Comparison of ENCODE assay signal across 1 cellular context in the genomic region with DNA sequence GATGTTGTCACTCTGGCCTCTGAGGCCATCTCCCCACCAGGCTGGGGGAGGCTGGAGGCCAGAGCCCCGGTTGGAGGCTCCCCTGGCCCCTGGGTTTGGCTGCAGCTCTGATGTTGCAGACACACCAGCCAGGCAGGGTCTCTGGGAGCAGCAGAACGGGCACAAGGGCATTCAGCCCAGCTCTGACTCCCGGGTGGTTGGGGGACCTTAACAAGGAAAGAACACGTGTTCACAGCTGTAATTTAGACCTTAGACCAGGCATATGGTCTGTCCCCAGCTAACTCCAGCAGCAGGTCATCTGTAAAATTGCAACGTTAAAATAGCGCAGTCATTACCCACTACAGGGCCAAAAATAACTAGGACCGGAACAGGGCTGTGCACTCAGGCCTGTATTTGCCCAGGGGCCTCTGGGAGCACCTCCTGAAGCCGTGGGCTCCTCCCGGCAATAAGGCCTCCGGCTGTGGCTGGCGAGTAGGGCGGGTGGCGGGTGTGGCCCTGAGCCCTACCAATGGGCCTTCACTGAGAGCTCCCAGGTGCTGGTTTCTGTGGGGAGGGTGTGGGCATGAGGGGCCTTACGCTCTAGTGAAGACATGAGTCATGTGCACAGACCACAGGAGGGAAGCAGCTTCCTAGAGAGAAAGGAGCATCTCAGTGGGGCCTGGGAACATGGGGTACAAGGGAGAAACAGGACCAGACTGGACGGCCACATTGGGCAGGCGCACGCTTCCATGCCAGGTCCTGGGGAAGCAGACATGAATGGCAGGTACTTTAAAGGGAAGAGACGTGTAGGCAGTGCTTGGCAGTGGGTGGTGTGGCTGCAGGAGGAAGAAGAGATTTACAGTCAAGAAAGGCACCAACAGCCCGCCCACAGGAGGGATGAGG.
TF ChIP-seq lines count a peak whose summit lies in the region.

No MANE protein-coding gene starts in this region.

TF ChIP-seq in GM12878, 131 proteins besides CTCF, POLR2A, EP300 and RAD21 (continued from another document and continues in another):
- TF ChIP-seq, protein P1, sequence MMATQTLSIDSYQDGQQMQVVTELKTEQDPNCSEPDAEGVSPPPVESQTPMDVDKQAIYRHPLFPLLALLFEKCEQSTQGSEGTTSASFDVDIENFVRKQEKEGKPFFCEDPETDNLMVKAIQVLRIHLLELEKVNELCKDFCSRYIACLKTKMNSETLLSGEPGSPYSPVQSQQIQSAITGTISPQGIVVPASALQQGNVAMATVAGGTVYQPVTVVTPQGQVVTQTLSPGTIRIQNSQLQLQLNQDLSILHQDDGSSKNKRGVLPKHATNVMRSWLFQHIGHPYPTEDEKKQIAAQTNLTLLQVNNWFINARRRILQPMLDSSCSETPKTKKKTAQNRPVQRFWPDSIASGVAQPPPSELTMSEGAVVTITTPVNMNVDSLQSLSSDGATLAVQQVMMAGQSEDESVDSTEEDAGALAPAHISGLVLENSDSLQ (IDR thresholded peaks at IDR 0.05): no peak; the same call in 1 of the 2 replicates
- TF ChIP-seq FOXM1 (IDR thresholded peaks at IDR 0.05; ENCODE audit: low read depth, low read length): peak; percentile 62; the same call in 1 of the 2 replicates
- peak; percentile 39; the same call in 1 of the 2 replicates for TF ChIP-seq BACH1 (IDR thresholded peaks at IDR 0.05; ENCODE audit: borderline replicate concordance)
- peak; percentile 73 for TF ChIP-seq NBN (IDR thresholded peaks at IDR 0.05)
- TF ChIP-seq JUNB (IDR thresholded peaks at IDR 0.05): peak; percentile 37; the same call in 1 of the 2 replicates
- no peak for TF ChIP-seq SUZ12 (IDR thresholded peaks at IDR 0.05; ENCODE audit: unreplicated experiment)
- peak in 1 of 2 experiments; percentile 37; a peak in 1 of 3 replicates for TF ChIP-seq EGR1 (IDR thresholded peaks at IDR 0.05; ENCODE audit: borderline replicate concordance in 1 of 2, low read depth in 2 of 2, low read length in 2 of 2)
- TF ChIP-seq RAD51 (IDR thresholded peaks at IDR 0.05): peak; percentile 62; the same call in 1 of the 2 replicates
- TF ChIP-seq, protein P2, sequence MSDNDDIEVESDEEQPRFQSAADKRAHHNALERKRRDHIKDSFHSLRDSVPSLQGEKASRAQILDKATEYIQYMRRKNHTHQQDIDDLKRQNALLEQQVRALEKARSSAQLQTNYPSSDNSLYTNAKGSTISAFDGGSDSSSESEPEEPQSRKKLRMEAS (IDR thresholded peaks at IDR 0.05; ENCODE audit: low read depth, low read length): peak; percentile 62
- TF ChIP-seq, protein P3, sequence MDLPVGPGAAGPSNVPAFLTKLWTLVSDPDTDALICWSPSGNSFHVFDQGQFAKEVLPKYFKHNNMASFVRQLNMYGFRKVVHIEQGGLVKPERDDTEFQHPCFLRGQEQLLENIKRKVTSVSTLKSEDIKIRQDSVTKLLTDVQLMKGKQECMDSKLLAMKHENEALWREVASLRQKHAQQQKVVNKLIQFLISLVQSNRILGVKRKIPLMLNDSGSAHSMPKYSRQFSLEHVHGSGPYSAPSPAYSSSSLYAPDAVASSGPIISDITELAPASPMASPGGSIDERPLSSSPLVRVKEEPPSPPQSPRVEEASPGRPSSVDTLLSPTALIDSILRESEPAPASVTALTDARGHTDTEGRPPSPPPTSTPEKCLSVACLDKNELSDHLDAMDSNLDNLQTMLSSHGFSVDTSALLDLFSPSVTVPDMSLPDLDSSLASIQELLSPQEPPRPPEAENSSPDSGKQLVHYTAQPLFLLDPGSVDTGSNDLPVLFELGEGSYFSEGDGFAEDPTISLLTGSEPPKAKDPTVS (IDR thresholded peaks at IDR 0.05; ENCODE audit: low read depth, low read length): no peak
- no peak for TF ChIP-seq MYC (IDR thresholded peaks at IDR 0.05; ENCODE audit: insufficient read depth, insufficient read length, insufficient replicate concordance, low read length, severe bottlenecking)
- TF ChIP-seq, protein P4, sequence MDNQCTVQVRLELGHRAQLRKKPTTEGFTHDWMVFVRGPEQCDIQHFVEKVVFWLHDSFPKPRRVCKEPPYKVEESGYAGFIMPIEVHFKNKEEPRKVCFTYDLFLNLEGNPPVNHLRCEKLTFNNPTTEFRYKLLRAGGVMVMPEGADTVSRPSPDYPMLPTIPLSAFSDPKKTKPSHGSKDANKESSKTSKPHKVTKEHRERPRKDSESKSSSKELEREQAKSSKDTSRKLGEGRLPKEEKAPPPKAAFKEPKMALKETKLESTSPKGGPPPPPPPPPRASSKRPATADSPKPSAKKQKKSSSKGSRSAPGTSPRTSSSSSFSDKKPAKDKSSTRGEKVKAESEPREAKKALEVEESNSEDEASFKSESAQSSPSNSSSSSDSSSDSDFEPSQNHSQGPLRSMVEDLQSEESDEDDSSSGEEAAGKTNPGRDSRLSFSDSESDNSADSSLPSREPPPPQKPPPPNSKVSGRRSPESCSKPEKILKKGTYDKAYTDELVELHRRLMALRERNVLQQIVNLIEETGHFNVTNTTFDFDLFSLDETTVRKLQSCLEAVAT (IDR thresholded peaks at IDR 0.05): peak; percentile 59; the same call in 1 of the 2 replicates
- TF ChIP-seq, protein P5, sequence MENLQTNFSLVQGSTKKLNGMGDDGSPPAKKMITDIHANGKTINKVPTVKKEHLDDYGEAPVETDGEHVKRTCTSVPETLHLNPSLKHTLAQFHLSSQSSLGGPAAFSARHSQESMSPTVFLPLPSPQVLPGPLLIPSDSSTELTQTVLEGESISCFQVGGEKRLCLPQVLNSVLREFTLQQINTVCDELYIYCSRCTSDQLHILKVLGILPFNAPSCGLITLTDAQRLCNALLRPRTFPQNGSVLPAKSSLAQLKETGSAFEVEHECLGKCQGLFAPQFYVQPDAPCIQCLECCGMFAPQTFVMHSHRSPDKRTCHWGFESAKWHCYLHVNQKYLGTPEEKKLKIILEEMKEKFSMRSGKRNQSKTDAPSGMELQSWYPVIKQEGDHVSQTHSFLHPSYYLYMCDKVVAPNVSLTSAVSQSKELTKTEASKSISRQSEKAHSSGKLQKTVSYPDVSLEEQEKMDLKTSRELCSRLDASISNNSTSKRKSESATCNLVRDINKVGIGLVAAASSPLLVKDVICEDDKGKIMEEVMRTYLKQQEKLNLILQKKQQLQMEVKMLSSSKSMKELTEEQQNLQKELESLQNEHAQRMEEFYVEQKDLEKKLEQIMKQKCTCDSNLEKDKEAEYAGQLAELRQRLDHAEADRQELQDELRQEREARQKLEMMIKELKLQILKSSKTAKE (IDR thresholded peaks at IDR 0.05; ENCODE audit: low read depth, poor library complexity, severe bottlenecking): peak; percentile 34
- 0 out of 2 replicates have a peak, but pooled peaks have one; percentile 40 for TF ChIP-seq POLR2AphosphoS5 (IDR thresholded peaks at IDR 0.05; ENCODE audit: low read length)
- TF ChIP-seq CBFB (IDR thresholded peaks at IDR 0.05; ENCODE audit: low read depth): peak; percentile 87
- no peak for TF ChIP-seq NRF1 (conservative IDR thresholded peaks at IDR 0.05; ENCODE audit: low read depth, low read length)
- no peak for TF ChIP-seq STAT3 (IDR thresholded peaks at IDR 0.05; ENCODE audit: low read depth, low read length)
- TF ChIP-seq SIX5 (IDR thresholded peaks at IDR 0.05; ENCODE audit: low read depth, low read length, severe bottlenecking): no peak
- peak; percentile 47; the same call in 1 of the 2 replicates for TF ChIP-seq BCL11A (IDR thresholded peaks at IDR 0.05; ENCODE audit: low read depth, low read length)
- no peak for TF ChIP-seq HDAC2 (IDR thresholded peaks at IDR 0.05)
- TF ChIP-seq SPI1 (IDR thresholded peaks at IDR 0.05; ENCODE audit: borderline replicate concordance, insufficient read depth, low read depth, low read length): no peak
- peak; percentile 87 for TF ChIP-seq MEF2B (IDR thresholded peaks at IDR 0.05; ENCODE audit: partially characterized antibody, poor library complexity, severe bottlenecking)
- TF ChIP-seq ZNF384 (IDR thresholded peaks at IDR 0.05; ENCODE audit: borderline replicate concordance, low read depth, low read length): no peak
- TF ChIP-seq BMI1 (IDR thresholded peaks at IDR 0.05; ENCODE audit: borderline replicate concordance): no peak
- TF ChIP-seq, protein P6, sequence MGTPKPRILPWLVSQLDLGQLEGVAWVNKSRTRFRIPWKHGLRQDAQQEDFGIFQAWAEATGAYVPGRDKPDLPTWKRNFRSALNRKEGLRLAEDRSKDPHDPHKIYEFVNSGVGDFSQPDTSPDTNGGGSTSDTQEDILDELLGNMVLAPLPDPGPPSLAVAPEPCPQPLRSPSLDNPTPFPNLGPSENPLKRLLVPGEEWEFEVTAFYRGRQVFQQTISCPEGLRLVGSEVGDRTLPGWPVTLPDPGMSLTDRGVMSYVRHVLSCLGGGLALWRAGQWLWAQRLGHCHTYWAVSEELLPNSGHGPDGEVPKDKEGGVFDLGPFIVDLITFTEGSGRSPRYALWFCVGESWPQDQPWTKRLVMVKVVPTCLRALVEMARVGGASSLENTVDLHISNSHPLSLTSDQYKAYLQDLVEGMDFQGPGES (IDR thresholded peaks at IDR 0.05): no peak
- TF ChIP-seq CREB1 (IDR thresholded peaks at IDR 0.05; ENCODE audit: low read depth): 0 out of 2 replicates have a peak, but pooled peaks have one; percentile 29
- TF ChIP-seq PAX5 (IDR thresholded peaks at IDR 0.05; ENCODE audit: borderline replicate concordance, low read depth, low read length): 0 out of 2 replicates have a peak, but pooled peaks have one; percentile 4
- TF ChIP-seq RCOR1 (conservative IDR thresholded peaks at IDR 0.05; ENCODE audit: low read depth, low read length): no peak
- TF ChIP-seq, protein P7, sequence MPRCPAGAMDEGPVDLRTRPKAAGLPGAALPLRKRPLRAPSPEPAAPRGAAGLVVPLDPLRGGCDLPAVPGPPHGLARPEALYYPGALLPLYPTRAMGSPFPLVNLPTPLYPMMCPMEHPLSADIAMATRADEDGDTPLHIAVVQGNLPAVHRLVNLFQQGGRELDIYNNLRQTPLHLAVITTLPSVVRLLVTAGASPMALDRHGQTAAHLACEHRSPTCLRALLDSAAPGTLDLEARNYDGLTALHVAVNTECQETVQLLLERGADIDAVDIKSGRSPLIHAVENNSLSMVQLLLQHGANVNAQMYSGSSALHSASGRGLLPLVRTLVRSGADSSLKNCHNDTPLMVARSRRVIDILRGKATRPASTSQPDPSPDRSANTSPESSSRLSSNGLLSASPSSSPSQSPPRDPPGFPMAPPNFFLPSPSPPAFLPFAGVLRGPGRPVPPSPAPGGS (IDR thresholded peaks at IDR 0.05; ENCODE audit: borderline replicate concordance, insufficient read depth, low read depth, low read length, poor library complexity, severe bottlenecking): peak; percentile 39
- TF ChIP-seq IKZF2 (IDR thresholded peaks at IDR 0.05): peak; percentile 96 to 97
- TF ChIP-seq MEF2A (IDR thresholded peaks at IDR 0.05; ENCODE audit: insufficient read depth, low read depth, low read length): peak; percentile 97
- TF ChIP-seq ZNF217 (IDR thresholded peaks at IDR 0.05): 0 out of 2 replicates have a peak, but pooled peaks have one; percentile 41
- no peak for TF ChIP-seq CEBPB (IDR thresholded peaks at IDR 0.05; ENCODE audit: borderline replicate concordance in 1 of 2, low read depth in 2 of 2, low read length in 2 of 2)
- TF ChIP-seq TBL1XR1 (IDR thresholded peaks at IDR 0.05; ENCODE audit: low read depth, low read length): 0 out of 2 replicates have a peak, but pooled peaks have one; percentile 36
- no peak for TF ChIP-seq RELA (IDR thresholded peaks at IDR 0.05; ENCODE audit: borderline replicate concordance, partially characterized antibody)
- 0 out of 2 replicates have a peak, but pooled peaks have one; percentile 2 for TF ChIP-seq CHD2 (IDR thresholded peaks at IDR 0.05; ENCODE audit: borderline replicate concordance, low read depth, low read length)
- TF ChIP-seq, protein P8, sequence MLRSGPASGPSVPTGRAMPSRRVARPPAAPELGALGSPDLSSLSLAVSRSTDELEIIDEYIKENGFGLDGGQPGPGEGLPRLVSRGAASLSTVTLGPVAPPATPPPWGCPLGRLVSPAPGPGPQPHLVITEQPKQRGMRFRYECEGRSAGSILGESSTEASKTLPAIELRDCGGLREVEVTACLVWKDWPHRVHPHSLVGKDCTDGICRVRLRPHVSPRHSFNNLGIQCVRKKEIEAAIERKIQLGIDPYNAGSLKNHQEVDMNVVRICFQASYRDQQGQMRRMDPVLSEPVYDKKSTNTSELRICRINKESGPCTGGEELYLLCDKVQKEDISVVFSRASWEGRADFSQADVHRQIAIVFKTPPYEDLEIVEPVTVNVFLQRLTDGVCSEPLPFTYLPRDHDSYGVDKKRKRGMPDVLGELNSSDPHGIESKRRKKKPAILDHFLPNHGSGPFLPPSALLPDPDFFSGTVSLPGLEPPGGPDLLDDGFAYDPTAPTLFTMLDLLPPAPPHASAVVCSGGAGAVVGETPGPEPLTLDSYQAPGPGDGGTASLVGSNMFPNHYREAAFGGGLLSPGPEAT (IDR thresholded peaks at IDR 0.05; ENCODE audit: low read depth): peak; percentile 80
- TF ChIP-seq, protein P9, sequence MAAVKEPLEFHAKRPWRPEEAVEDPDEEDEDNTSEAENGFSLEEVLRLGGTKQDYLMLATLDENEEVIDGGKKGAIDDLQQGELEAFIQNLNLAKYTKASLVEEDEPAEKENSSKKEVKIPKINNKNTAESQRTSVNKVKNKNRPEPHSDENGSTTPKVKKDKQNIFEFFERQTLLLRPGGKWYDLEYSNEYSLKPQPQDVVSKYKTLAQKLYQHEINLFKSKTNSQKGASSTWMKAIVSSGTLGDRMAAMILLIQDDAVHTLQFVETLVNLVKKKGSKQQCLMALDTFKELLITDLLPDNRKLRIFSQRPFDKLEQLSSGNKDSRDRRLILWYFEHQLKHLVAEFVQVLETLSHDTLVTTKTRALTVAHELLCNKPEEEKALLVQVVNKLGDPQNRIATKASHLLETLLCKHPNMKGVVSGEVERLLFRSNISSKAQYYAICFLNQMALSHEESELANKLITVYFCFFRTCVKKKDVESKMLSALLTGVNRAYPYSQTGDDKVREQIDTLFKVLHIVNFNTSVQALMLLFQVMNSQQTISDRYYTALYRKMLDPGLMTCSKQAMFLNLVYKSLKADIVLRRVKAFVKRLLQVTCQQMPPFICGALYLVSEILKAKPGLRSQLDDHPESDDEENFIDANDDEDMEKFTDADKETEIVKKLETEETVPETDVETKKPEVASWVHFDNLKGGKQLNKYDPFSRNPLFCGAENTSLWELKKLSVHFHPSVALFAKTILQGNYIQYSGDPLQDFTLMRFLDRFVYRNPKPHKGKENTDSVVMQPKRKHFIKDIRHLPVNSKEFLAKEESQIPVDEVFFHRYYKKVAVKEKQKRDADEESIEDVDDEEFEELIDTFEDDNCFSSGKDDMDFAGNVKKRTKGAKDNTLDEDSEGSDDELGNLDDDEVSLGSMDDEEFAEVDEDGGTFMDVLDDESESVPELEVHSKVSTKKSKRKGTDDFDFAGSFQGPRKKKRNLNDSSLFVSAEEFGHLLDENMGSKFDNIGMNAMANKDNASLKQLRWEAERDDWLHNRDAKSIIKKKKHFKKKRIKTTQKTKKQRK (IDR thresholded peaks at IDR 0.05; ENCODE audit: low read depth, low read length): no peak
- TF ChIP-seq DPF2 (IDR thresholded peaks at IDR 0.05): peak; percentile 90
